13 cellular contexts compared by ENCODE assay signal in the genomic region with DNA sequence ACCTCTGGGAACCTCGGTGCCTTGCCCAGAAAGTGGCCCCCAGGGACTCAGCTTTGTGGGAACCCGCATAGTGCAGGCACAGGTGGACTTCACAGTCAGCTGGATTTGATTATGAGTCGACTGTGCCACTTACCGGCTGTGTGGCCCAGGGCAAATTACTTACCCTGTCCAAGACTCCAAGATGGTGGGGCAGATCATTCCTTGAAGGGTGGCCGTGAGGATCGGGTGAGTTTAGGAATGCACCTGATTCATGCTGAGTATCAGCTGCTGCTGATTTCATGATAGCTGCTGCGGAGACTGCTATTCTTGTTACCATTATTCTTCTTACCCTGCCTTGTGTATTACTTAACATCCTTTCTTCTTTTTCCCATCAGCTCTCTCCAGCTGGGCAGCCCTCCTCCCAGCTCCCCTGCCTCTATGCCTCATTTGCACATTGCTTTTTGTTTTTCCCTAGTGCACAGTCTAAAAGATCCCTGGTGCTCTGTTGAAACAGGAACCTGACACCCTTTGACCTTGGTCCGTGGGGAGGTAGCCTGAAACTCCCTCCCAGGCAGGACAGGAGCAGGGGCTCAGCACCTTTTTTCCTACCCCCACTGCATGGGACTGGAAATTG. TPM values are rescaled to one million over a fixed set of nuclear protein-coding genes. Genes with fewer than 3 reads are reported as not detected.
DNase-seq lines count a peak whose midpoint lies in the region; FAIRE-seq and TF ChIP-seq lines count a peak whose summit lies in the region.
"Had no signal": no experiment of that assay in that cellular context is flagged by ENCODE, and none has a peak within 500 bp of the region (broad histone marks: within the 10 kb centered on the region; RNA-seq: fewer than 3 reads in every experiment).

No MANE protein-coding gene starts in this region.

- DNase-seq in EH (ENCODE audit: low read depth) (peak; percentile 35), NCI-H526 treated with DMSO at 0.1 percent for 48 hours (lab: John Stamatoyannopoulos, UW) (peak; percentile 76), dorsolateral prefrontal cortex (no peak), nephron progenitor cell (peak; percentile 53), KBM-7 (no peak), frontal cortex (ENCODE audit: low spot score in 2 of 2) (no peak), SKM-1 (lab: John Stamatoyannopoulos, UW; ENCODE audit: unreplicated experiment) (no peak)
- DNase-seq in activated naive CD4-positive, alpha-beta T cell treated with anti-CD3 and anti-CD28 coated beads, Interleukin-2, amount 10 ng/mL, durations not matched to agents 7 days and 5 days, result no peak
- DNase-seq: NCI-H510A, SJCRH30 had no signal

- peak overlapping the region in 23 of 59 donors; percentile 0 to 45 (median 23) for H3K4me3 ChIP-seq in dorsolateral prefrontal cortex
- H3K4me3 ChIP-seq: BLaER1 treated with 17β-estradiol and CSF1 and Interleukin-3, amounts not matched to agents 10 nM and 100 nM; SJCRH30 had no signal

- H3K27me3 ChIP-seq in dorsolateral prefrontal cortex, result peaks cover 0 to 9% (median 0%) of the 10 kb centered on the region in 45 donors
- H3K27me3 ChIP-seq: BLaER1 treated with 17β-estradiol and CSF1 and Interleukin-3, amounts not matched to agents 10 nM and 100 nM; SJCRH30 had no signal

- H3K4me3 Mint-ChIP-seq in nephron progenitor cell, result peak overlapping the region; percentile 71
- H3K4me3 Mint-ChIP-seq in activated naive CD4-positive, alpha-beta T cell treated with anti-CD3 and anti-CD28 coated beads, Interleukin-2, amount 10 ng/mL, durations not matched to agents 7 days and 5 days, result no peak overlapping the region
- H3K4me3 Mint-ChIP-seq: activated T-helper 17 cell treated with anti-CD3 and anti-CD28 coated beads, Interleukin-2, amount 50 U/mL, for 72 hours had no signal

- H3K27me3 Mint-ChIP-seq in nephron progenitor cell (ENCODE audit: low read depth, poor library complexity), result peaks cover 12% of the 10 kb centered on the region
- H3K27me3 Mint-ChIP-seq in activated naive CD4-positive, alpha-beta T cell treated with anti-CD3 and anti-CD28 coated beads, Interleukin-2, amount 10 ng/mL, durations not matched to agents 7 days and 5 days, result peaks cover 36% of the 10 kb centered on the region

- no peak for FAIRE-seq in frontal cortex (lab: Jason Lieb, UNC)
- FAIRE-seq: colon had no signal

- H3K4me1 Mint-ChIP-seq in nephron progenitor cell, result peaks cover 70% of the 10 kb centered on the region
- no peaks in the 10 kb centered on the region for H3K4me1 Mint-ChIP-seq in activated naive CD4-positive, alpha-beta T cell treated with anti-CD3 and anti-CD28 coated beads, Interleukin-2, amount 10 ng/mL, durations not matched to agents 7 days and 5 days
- H3K4me1 Mint-ChIP-seq: activated T-helper 17 cell treated with anti-CD3 and anti-CD28 coated beads, Interleukin-2, amount 50 U/mL, for 72 hours had no signal

- H3K27ac Mint-ChIP-seq in nephron progenitor cell, result peak overlapping the region; percentile 54
- no peak overlapping the region for H3K27ac Mint-ChIP-seq in activated naive CD4-positive, alpha-beta T cell treated with anti-CD3 and anti-CD28 coated beads, Interleukin-2, amount 10 ng/mL, durations not matched to agents 7 days and 5 days
- H3K27ac Mint-ChIP-seq: activated T-helper 17 cell treated with anti-CD3 and anti-CD28 coated beads, Interleukin-2, amount 50 U/mL, for 72 hours had no signal

- no peaks in the 10 kb centered on the region for H3K9me3 Mint-ChIP-seq in nephron progenitor cell
- no peaks in the 10 kb centered on the region for H3K9me3 Mint-ChIP-seq in activated naive CD4-positive, alpha-beta T cell treated with anti-CD3 and anti-CD28 coated beads, Interleukin-2, amount 10 ng/mL, durations not matched to agents 7 days and 5 days
- H3K9me3 Mint-ChIP-seq: activated T-helper 17 cell treated with anti-CD3 and anti-CD28 coated beads, Interleukin-2, amount 50 U/mL, for 72 hours had no signal

- intact Hi-C loops in dorsolateral prefrontal cortex (cut with DNase I), result no loop called here

- in situ Hi-C loops in KBM-7 (cut with MboI; ENCODE audit: low pct_unique_long_range_greater_than_20kb, low sequenced_read_pairs), result no loop called here

- H3K27ac ChIP-seq in dorsolateral prefrontal cortex, result peak overlapping the region in 31 of 59 donors; percentile 1 to 71 (median 57)
- H3K27ac ChIP-seq: BLaER1 treated with 17β-estradiol and CSF1 and Interleukin-3, amounts not matched to agents 10 nM and 100 nM; SJCRH30 had no signal

- no peaks in the 10 kb centered on the region for H3K36me3 Mint-ChIP-seq in nephron progenitor cell (ENCODE audit: low read depth)
- no peaks in the 10 kb centered on the region for H3K36me3 Mint-ChIP-seq in activated naive CD4-positive, alpha-beta T cell treated with anti-CD3 and anti-CD28 coated beads, Interleukin-2, amount 10 ng/mL, durations not matched to agents 7 days and 5 days

- TF ChIP-seq CTCF in dorsolateral prefrontal cortex (IDR thresholded peaks at IDR 0.05 in 54 of 56, conservative IDR thresholded peaks at IDR 0.05 in 2 of 56; ENCODE audit: low read depth in 1 of 56, partially characterized antibody in 56 of 56) (no peak), nephron progenitor cell (IDR thresholded peaks at IDR 0.05) (no peak)

- CTCF ChIA-PET in activated naive CD4-positive, alpha-beta T cell treated with anti-CD3 and anti-CD28 coated beads, Interleukin-2, amount 10 ng/mL, durations not matched to agents 7 days and 5 days (lab: Charles Lee), result no interaction called here

RNA-seq across cellular contexts. Expression of a gene that starts 40.5 kb away (rescaled TPM):
- 1 to 10 TPM; 1.0 to 9.2 (median 3.4) TPM for total RNA-seq in dorsolateral prefrontal cortex
- total RNA-seq in frontal cortex, result 0.41 TPM
- total RNA-seq: activated T-helper 17 cell treated with anti-CD3 and anti-CD28 coated beads, Interleukin-2, amount 50 U/mL, for 72 hours had no signal

RNA-seq across cellular contexts. Expression of a gene that starts 53.0 kb away (rescaled TPM):
- 1 to 10 TPM; 1.6 to 8.6 (median 3.9) TPM for total RNA-seq in dorsolateral prefrontal cortex
- total RNA-seq in frontal cortex, result 1.6 TPM
- total RNA-seq: activated T-helper 17 cell treated with anti-CD3 and anti-CD28 coated beads, Interleukin-2, amount 50 U/mL, for 72 hours had no signal

Comparison
In these comparisons a context has a peak if more than half of its experiments do, and no peak if none do; other contexts are left out.
1. DNase-seq: peak in EH (single experiment), NCI-H526 treated with DMSO at 0.1 percent for 48 hours (single experiment) and nephron progenitor cell (single experiment); none in dorsolateral prefrontal cortex (0 of 10), KBM-7 (single experiment), frontal cortex (0 of 2), activated naive CD4-positive, alpha-beta T cell treated with anti-CD3 and anti-CD28 coated beads, Interleukin-2, amount 10 ng/mL, durations not matched to agents 7 days and 5 days (single experiment) and SKM-1 (single experiment).